24 cellular contexts compared by ENCODE assay signal in genomic region chr9:117737721-117738226, GRCh38. TPM values are rescaled to one million over a fixed set of nuclear protein-coding genes. Genes with fewer than 3 reads are reported as not detected.
DNase-seq lines count a peak whose midpoint lies in the region; ATAC-seq and TF ChIP-seq lines count a peak whose summit lies in the region.
"Had no signal": no experiment of that assay in that cellular context is flagged by ENCODE, and none has a peak within 500 bp of the region (broad histone marks: within the 10 kb centered on the region; RNA-seq: fewer than 3 reads in every experiment).

No MANE protein-coding gene starts in this region.

- no peak overlapping the region for H3K4ac ChIP-seq in mesendoderm (ENCODE audit: low read depth, low read length)

- no peak overlapping the region for H3K18ac ChIP-seq in mesendoderm (ENCODE audit: low read length)

- in situ Hi-C loops in GM23248 (cut with MboI), result no loop called here

- DNase-seq in GM23248, result peak; percentile 14
- peak in 47 of 58 donors; percentile 1 to 84 (median 49) for DNase-seq in anterior cingulate cortex (lab: John Stamatoyannopoulos, UW)
- DNase-seq in mesendoderm, result peak; percentile 31
- DNase-seq in retina, result peak; percentile 90
- DNase-seq in Peyer's patch, result no peak
- no peak for DNase-seq in stimulated activated CD8-positive, alpha-beta memory T cell treated with anti-CD3 and anti-CD28 coated beads, Interleukin-4, amount 100 ng/mL, for 48 hours
- DNase-seq in activated CD4-positive, alpha-beta T cell treated with anti-CD3 and anti-CD28 coated beads for 1 hour, result no peak
- DNase-seq: activated CD4-positive, alpha-beta T cell treated with anti-CD3 and anti-CD28 coated beads for 36 hours; activated CD8-positive, alpha-beta memory T cell treated with anti-CD3 and anti-CD28 coated beads, Interleukin-2, amount 10 ng/mL, durations not matched to agents 7 days and 5 days; activated naive CD8-positive, alpha-beta T cell treated with anti-CD3 and anti-CD28 coated beads for 36 hours; AML-193; body of pancreas; DMS79 treated with DMSO at 0.1 percent for 48 hours; Kasumi-1; naive thymus-derived CD8-positive, alpha-beta T cell; NCI-H1048; NCI-H1930; NCI-H446 treated with DMSO at 0.1 percent for 48 hours; SHP77; stimulated activated CD4-positive, alpha-beta T cell treated with anti-CD3 and anti-CD28 coated beads, Interleukin-12 subunit alpha, Interleukin-12 subunit beta, amount 100 ng/mL, for 4 hours had no signal

- 20 to 27% methylated on average over 7 of the region's 7 CpGs for WGBS in GM23248 (ENCODE audit: low coverage in 1 of 2, low lambda C conversion rate in 2 of 2, missing lambda C conversion rate in 2 of 2), 2 experiments
- WGBS in mesendoderm (ENCODE audit: extremely low coverage, insufficient coverage, low lambda C conversion rate), result no CpG with 5 or more reads among the region's 7 CpGs

- TF ChIP-seq CTCF in Peyer's patch (IDR thresholded peaks at IDR 0.05), result no peak

- H4K20me1 ChIP-seq in GM23248 (ENCODE audit: insufficient read depth), result no peaks in the 10 kb centered on the region

- H3K4me2 ChIP-seq in GM23248 (ENCODE audit: unreplicated experiment) (no peak overlapping the region), mesendoderm (ENCODE audit: low read length) (no peak overlapping the region)

- no peak overlapping the region for H2BK120ac ChIP-seq in mesendoderm (ENCODE audit: low read depth, low read length)

- H3K56ac ChIP-seq in mesendoderm (ENCODE audit: low read length), result no peak overlapping the region

- H2BK5ac ChIP-seq in mesendoderm (ENCODE audit: low read length), result peak overlapping the region; percentile 6

- H3K27ac ChIP-seq in GM23248 (no peak overlapping the region), mesendoderm (ENCODE audit: low read depth, low read length) (no peak overlapping the region), Peyer's patch (no peak overlapping the region)
- H3K27ac ChIP-seq: body of pancreas, coronary artery had no signal

- TF ChIP-seq POLR2A in Peyer's patch (IDR thresholded peaks at IDR 0.05), result no peak

- peaks cover 13% of the 10 kb centered on the region for H3F3A ChIP-seq in GM23248 (ENCODE audit: insufficient read depth)

- no peak overlapping the region for H2BK15ac ChIP-seq in mesendoderm (replicated peaks; ENCODE audit: low read depth)

- no peak overlapping the region for H3K23ac ChIP-seq in mesendoderm (ENCODE audit: low read length)

- H3K4me3 ChIP-seq in GM23248 (no peak overlapping the region), mesendoderm (ENCODE audit: low read length) (no peak overlapping the region), Peyer's patch (no peak overlapping the region)
- H3K4me3 ChIP-seq: body of pancreas, coronary artery, HAP-1 had no signal

- no peak overlapping the region for H4K5ac ChIP-seq in mesendoderm (ENCODE audit: low read length)

- no peak for ATAC-seq in GM18498 (IDR thresholded peaks at IDR 0.05; ENCODE audit: unreplicated experiment)
- ATAC-seq: activated CD4-positive, alpha-beta T cell treated with anti-CD3 and anti-CD28 coated beads for 36 hours; activated CD8-positive, alpha-beta memory T cell treated with anti-CD3 and anti-CD28 coated beads, Interleukin-2, amount 10 ng/mL, durations not matched to agents 7 days and 5 days; activated T-helper 17 cell treated with anti-CD3 and anti-CD28 coated beads, Interleukin-2, amount 50 U/mL, for 72 hours; body of pancreas; naive thymus-derived CD8-positive, alpha-beta T cell had no signal

- H3K79me1 ChIP-seq in mesendoderm (ENCODE audit: low read length), result no peaks in the 10 kb centered on the region

- H3K79me2 ChIP-seq in GM23248 (ENCODE audit: insufficient read depth) (no peaks in the 10 kb centered on the region), mesendoderm (ENCODE audit: control insufficient read depth, insufficient read depth, low read length) (no peaks in the 10 kb centered on the region)

- peaks cover 23% of the 10 kb centered on the region for H3K4me1 ChIP-seq in GM23248 (ENCODE audit: insufficient read depth)
- H3K4me1 ChIP-seq in mesendoderm (ENCODE audit: control insufficient read depth, low read depth, low read length), result no peaks in the 10 kb centered on the region
- peaks cover 0 to 15% (median 4%) of the 10 kb centered on the region in 4 donors for H3K4me1 ChIP-seq in Peyer's patch
- H3K4me1 ChIP-seq: body of pancreas, HAP-1 had no signal

- H2AK5ac ChIP-seq in mesendoderm (ENCODE audit: low read length), result no peak overlapping the region

- no peak overlapping the region for H4K8ac ChIP-seq in mesendoderm (ENCODE audit: low read depth, low read length)

- H3K36me3 ChIP-seq in GM23248 (ENCODE audit: low read depth) (no peaks in the 10 kb centered on the region), mesendoderm (ENCODE audit: control insufficient read depth, insufficient read depth, low read length) (no peaks in the 10 kb centered on the region), Peyer's patch (no peaks in the 10 kb centered on the region)
- H3K36me3 ChIP-seq: HAP-1 had no signal

- H3K9me2 ChIP-seq in GM23248 (ENCODE audit: insufficient read depth), result no peaks in the 10 kb centered on the region

- peak overlapping the region; percentile 62 for H2AFZ ChIP-seq in GM23248

- H3K9ac ChIP-seq in GM23248, result no peak overlapping the region
- H3K9ac ChIP-seq in mesendoderm (ENCODE audit: low read length), result no peak overlapping the region

- H3K9me3 ChIP-seq in GM23248 (ENCODE audit: low read depth), result no peaks in the 10 kb centered on the region
- no peaks in the 10 kb centered on the region for H3K9me3 ChIP-seq in Peyer's patch
- H3K9me3 ChIP-seq: body of pancreas, HAP-1 had no signal

- H3K27me3 ChIP-seq in GM23248 (replicated peaks; ENCODE audit: insufficient read depth) (no peaks in the 10 kb centered on the region), mesendoderm (ENCODE audit: insufficient read depth, low read length, poor library complexity) (no peaks in the 10 kb centered on the region), Peyer's patch (no peaks in the 10 kb centered on the region)
- H3K27me3 ChIP-seq: body of pancreas had no signal

RNA-seq across cellular contexts. Expression of gene TLR4, which starts 33.6 kb away (rescaled TPM):
- 11.9 and 13.8 TPM in 2 replicates for total RNA-seq in GM23248 (2014; rRNA removed; shearing (Covaris generic))
- 5.1 TPM in 2 replicates for polyA plus RNA-seq in GM23248 (2016; fragmentation: Nextera tagmentation; extraction: Ambion mirVana)
- 0.03 TPM for polyA plus RNA-seq in mesendoderm (2013, experiment 1 of 2)
- polyA plus RNA-seq in mesendoderm (2013, experiment 2 of 2), result 0.04 TPM
- 10 to 100 TPM in 2 of 4 donors, 1 to 10 TPM in 2; 6.3 to 18.2 (median 11.8) TPM for total RNA-seq in Peyer's patch
- total RNA-seq: activated CD4-positive, alpha-beta T cell treated with anti-CD3 and anti-CD28 coated beads for 36 hours; activated CD8-positive, alpha-beta memory T cell treated with anti-CD3 and anti-CD28 coated beads, Interleukin-2, amount 10 ng/mL, durations not matched to agents 7 days and 5 days; activated naive CD8-positive, alpha-beta T cell treated with anti-CD3 and anti-CD28 coated beads for 36 hours; activated T-helper 17 cell treated with anti-CD3 and anti-CD28 coated beads, Interleukin-2, amount 50 U/mL, for 72 hours had no signal

Comparison
In these comparisons a context has a peak if more than half of its experiments do, and no peak if none do; other contexts are left out.
1. DNase-seq: peak in GM23248 (single experiment), anterior cingulate cortex (47 of 58), mesendoderm (single experiment) and retina (single experiment); none in Peyer's patch (0 of 3), stimulated activated CD8-positive, alpha-beta memory T cell treated with anti-CD3 and anti-CD28 coated beads, Interleukin-4, amount 100 ng/mL, for 48 hours (single experiment) and activated CD4-positive, alpha-beta T cell treated with anti-CD3 and anti-CD28 coated beads for 1 hour (single experiment).